Comparison of ENCODE assay signal across 24 cellular contexts in genomic region chr22:44365832-44366231, GRCh38. TPM values are rescaled to one million over a fixed set of nuclear protein-coding genes. Genes with fewer than 3 reads are reported as not detected.
A peak's percentile ranks its signal among the peaks of the same experiment; 100 is the strongest.
DNase-seq lines count a peak whose midpoint lies in the region; ATAC-seq and TF ChIP-seq lines count a peak whose summit lies in the region.
"Had no signal": no experiment of that assay in that cellular context is flagged by ENCODE, and none has a peak within 500 bp of the region (broad histone marks: within the 10 kb centered on the region; RNA-seq: fewer than 3 reads in every experiment).

No MANE protein-coding gene starts in this region.

- dilution Hi-C loops in mammary epithelial cell (cut with HindIII; ENCODE audit: low sequenced_read_pairs), result no loop called here

- H3K4me2 ChIP-seq in mammary epithelial cell (ENCODE audit: insufficient read depth, low read depth, low read length), result no peak overlapping the region
- H3K4me2 ChIP-seq: GM23338 had no signal

- POLR2A ChIA-PET in RWPE1 (lab: Yijun Ruan, JAX; ENCODE audit: low non-redundant PET), result no interaction called here

- H3K79me2 ChIP-seq in mammary epithelial cell (ENCODE audit: insufficient read depth, low read length), result no peaks in the 10 kb centered on the region

- CTCF ChIA-PET in RWPE1 (lab: Yijun Ruan, JAX) (interaction anchor here (1.1 kb wide), 1 partner anchor 87 kb away, joined by 3 read pairs; no protein-coding TSS in a partner anchor), mammary epithelial cell (lab: Charles Lee; ENCODE audit: low non-redundant PET) (no interaction called here)

- H3K27me3 ChIP-seq in heart right ventricle, result no peaks in the 10 kb centered on the region
- no peaks in the 10 kb centered on the region for H3K27me3 ChIP-seq in upper lobe of right lung
- H3K27me3 ChIP-seq in foreskin keratinocyte, result peaks cover 41% of the 10 kb centered on the region
- no peaks in the 10 kb centered on the region for H3K27me3 ChIP-seq in mammary epithelial cell (ENCODE audit: insufficient read depth, low read length)

- no TSS peak for BruUV-seq in mammary epithelial cell (replicated peaks; lab: Mats Ljungman, UMichigan)

- H3K4me3 ChIP-seq in heart right ventricle (no peak overlapping the region), mucosa of descending colon (no peak overlapping the region), upper lobe of right lung (no peak overlapping the region), mammary epithelial cell (replicated peaks in 1 of 3; ENCODE audit: insufficient read depth in 1 of 3, low read depth in 2 of 3, low read length in 3 of 3) (no peak overlapping the region)
- H3K4me3 ChIP-seq: GM23338, HAP-1 had no signal

- H3K9me3 ChIP-seq in heart right ventricle (no peaks in the 10 kb centered on the region), mucosa of descending colon (no peaks in the 10 kb centered on the region), upper lobe of right lung (no peaks in the 10 kb centered on the region), mammary epithelial cell (replicated peaks; ENCODE audit: insufficient read depth, low read length) (no peaks in the 10 kb centered on the region)
- H3K9me3 ChIP-seq: HAP-1 had no signal

- no peak overlapping the region for H2AFZ ChIP-seq in mammary epithelial cell (ENCODE audit: low read depth, low read length)
- H2AFZ ChIP-seq: GM23338 had no signal

- DNase-seq in Right ventricle myocardium superior (peak; percentile 29), heart right ventricle (no peak), RWPE1 (ENCODE audit: low spot score) (no peak), mucosa of descending colon (peak in 2 of 3 donors; percentile 1 to 5), upper lobe of right lung (peak; percentile 25), foreskin keratinocyte (no peak), T-helper 1 cell (no peak), mammary epithelial cell (no peak)
- DNase-seq: ACHN, DMS53, EL, GF-D8, KBM-7, MM.1S, NCI-H1048, NCI-H1417 treated with DMSO at 0.1 percent for 48 hours, NCI-H187, NCI-H446, NCI-H526, OCI-M1, SIG-M5 had no signal

- no peak for ATAC-seq in Right ventricle myocardium superior (ENCODE audit: poor library complexity)
- ATAC-seq in heart right ventricle, result no peak
- ATAC-seq in mucosa of descending colon, result no peak
- no peak for ATAC-seq in upper lobe of right lung
- ATAC-seq in foreskin keratinocyte, result no peak
- ATAC-seq: GM23338 had no signal

- intact Hi-C loops in Right ventricle myocardium superior (cut with DNase I), result no loop called here
- intact Hi-C loops in heart right ventricle (cut with DNase I), result loop anchor here in 1 of 10 donors (10.0 kb wide), 1 partner anchor 129 kb away; the partner anchor contains the start of gene RTL6
- intact Hi-C loops in mucosa of descending colon (cut with DNase I, micrococcal nuclease), result no loop called here
- intact Hi-C loops in upper lobe of right lung (cut with DNase I), result no loop called here
- intact Hi-C loops in mammary epithelial cell (cut with micrococcal nuclease), result no loop called here

- H3K4me1 ChIP-seq in heart right ventricle (peaks cover 11 to 60% (median 37%) of the 10 kb centered on the region in 9 donors), mucosa of descending colon (ENCODE audit: low read depth) (no peaks in the 10 kb centered on the region), upper lobe of right lung (peaks cover 16% of the 10 kb centered on the region), foreskin keratinocyte (peaks cover 8% of the 10 kb centered on the region), mammary epithelial cell (ENCODE audit: insufficient read depth, low read length) (peaks cover 36% of the 10 kb centered on the region)
- H3K4me1 ChIP-seq: HAP-1 had no signal

- WGBS in heart right ventricle, 2 donors, result 79 to 82% methylated on average over 9 of the region's 9 CpGs
- WGBS in mammary epithelial cell (ENCODE audit: low coverage, missing lambda C conversion rate), result 97% methylated on average over 9 of the region's 9 CpGs

- TF ChIP-seq CTCF in heart right ventricle (IDR thresholded peaks at IDR 0.05) (no peak), RWPE1 (conservative IDR thresholded peaks at IDR 0.05; ENCODE audit: low read depth) (no peak), mucosa of descending colon (IDR thresholded peaks at IDR 0.05) (no peak), upper lobe of right lung (IDR thresholded peaks at IDR 0.05) (no peak), foreskin keratinocyte (conservative IDR thresholded peaks at IDR 0.05) (no peak), mammary epithelial cell (conservative IDR thresholded peaks at IDR 0.05 in 1 of 2, IDR thresholded peaks at IDR 0.05 in 1 of 2; ENCODE audit: extremely low read depth in 1 of 2, insufficient read depth in 1 of 2, low read depth in 1 of 2, low read length in 2 of 2) (no peak)

- H3K36me3 ChIP-seq in heart right ventricle (no peaks in the 10 kb centered on the region), mucosa of descending colon (ENCODE audit: low read depth) (no peaks in the 10 kb centered on the region), upper lobe of right lung (no peaks in the 10 kb centered on the region), mammary epithelial cell (ENCODE audit: insufficient read depth, low read length) (no peaks in the 10 kb centered on the region)
- H3K36me3 ChIP-seq: HAP-1 had no signal

- no peak overlapping the region for H3K9ac ChIP-seq in mammary epithelial cell (ENCODE audit: insufficient read depth, low read length)

- in situ Hi-C loops in mammary epithelial cell (cut with MboI; ENCODE audit: low sequenced_read_pairs in 2 of 2), result no loop called here

- H3K27ac ChIP-seq in heart right ventricle, result peak overlapping the region in 4 of 10 donors; percentile 20 to 50 (median 30)
- peak overlapping the region; percentile 83; the same call in 1 of the 2 replicates for H3K27ac ChIP-seq in RWPE1
- H3K27ac ChIP-seq in upper lobe of right lung, result no peak overlapping the region
- H3K27ac ChIP-seq in foreskin keratinocyte, result no peak overlapping the region
- H3K27ac ChIP-seq in mammary epithelial cell (ENCODE audit: insufficient read depth, low read depth, low read length), result no peak overlapping the region
- H3K27ac ChIP-seq: 22Rv1 had no signal

- no peaks in the 10 kb centered on the region for H4K20me1 ChIP-seq in mammary epithelial cell (ENCODE audit: insufficient read depth, low read length)

RNA-seq across cellular contexts. Expression of gene SHISAL1, which starts 53.1 kb away (rescaled TPM):
- 1.3 TPM for total RNA-seq in Right ventricle myocardium superior
- total RNA-seq in heart right ventricle, result 1 to 10 TPM in 4 of 10 donors, under 1 TPM in 6; 0.15 to 1.7 (median 0.78) TPM
- polyA plus RNA-seq in heart right ventricle, result under 1 TPM; 0.37 to 0.43 TPM
- 10 to 100 TPM in 1 of 3 donors, 1 to 10 TPM in 1, under 1 TPM in 1; 0.38 to 34.3 (median 1.1) TPM for total RNA-seq in mucosa of descending colon
- total RNA-seq in upper lobe of right lung, result 1.0 TPM
- 0.03 TPM in 1 of 2 replicates, not detected in the other for total RNA-seq in foreskin keratinocyte
- 0.01 TPM in 1 of 2 replicates, not detected in the other for polyA plus RNA-seq in foreskin keratinocyte
- 1 to 10 TPM; 3.9 to 9.2 TPM for total RNA-seq in mammary epithelial cell
- 2.9 TPM for polyA plus RNA-seq in mammary epithelial cell
- polyA minus RNA-seq in mammary epithelial cell, result 7.2 TPM

Comparison
In these comparisons a context has a peak if more than half of its experiments do, and no peak if none do; other contexts are left out.
1. DNase-seq: peak in Right ventricle myocardium superior (single experiment), mucosa of descending colon (2 of 3) and upper lobe of right lung (single experiment); none in heart right ventricle (0 of 2), RWPE1 (single experiment), foreskin keratinocyte (0 of 2), T-helper 1 cell (0 of 5) and mammary epithelial cell (single experiment).